In genomic region chr5:14813747-14814146, GRCh38 we compare ENCODE assay signal across 18 cellular contexts. TPM values are rescaled to one million over a fixed set of nuclear protein-coding genes. Genes with fewer than 3 reads are reported as not detected.
DNase-seq lines count a peak whose midpoint lies in the region; ATAC-seq and TF ChIP-seq lines count a peak whose summit lies in the region.
"Had no signal": no experiment of that assay in that cellular context is flagged by ENCODE, and none has a peak within 500 bp of the region (broad histone marks: within the 10 kb centered on the region; RNA-seq: fewer than 3 reads in every experiment).

No MANE protein-coding gene starts in this region.

- peaks cover 14% of the 10 kb centered on the region for H3K36me3 Mint-ChIP-seq in activated CD4-positive, alpha-beta T cell treated with anti-CD3 and anti-CD28 coated beads, Interleukin-2, amount 10 ng/mL, durations not matched to agents 7 days and 5 days (ENCODE audit: low read depth)
- peaks cover 14% of the 10 kb centered on the region for H3K36me3 Mint-ChIP-seq in activated CD4-positive, alpha-beta T cell treated with anti-CD3 and anti-CD28 coated beads for 36 hours (ENCODE audit: low read depth)
- peaks cover 7% of the 10 kb centered on the region for H3K36me3 Mint-ChIP-seq in central memory CD8-positive, alpha-beta T cell (ENCODE audit: insufficient read depth)

- peaks cover 12% of the 10 kb centered on the region for H3K36me3 ChIP-seq in osteoblast (ENCODE audit: insufficient read depth, low read length)

- peaks cover 68% of the 10 kb centered on the region for H3K4me1 Mint-ChIP-seq in activated CD4-positive, alpha-beta T cell treated with anti-CD3 and anti-CD28 coated beads, Interleukin-2, amount 10 ng/mL, durations not matched to agents 7 days and 5 days
- peaks cover 83% of the 10 kb centered on the region for H3K4me1 Mint-ChIP-seq in activated CD4-positive, alpha-beta T cell treated with anti-CD3 and anti-CD28 coated beads for 36 hours
- H3K4me1 Mint-ChIP-seq in central memory CD8-positive, alpha-beta T cell = peaks cover 60% of the 10 kb centered on the region

- DNase-seq in activated CD4-positive, alpha-beta T cell treated with anti-CD3 and anti-CD28 coated beads, Interleukin-2, amount 10 ng/mL, durations not matched to agents 7 days and 5 days = no peak
- no peak for DNase-seq in activated CD4-positive, alpha-beta T cell treated with anti-CD3 and anti-CD28 coated beads for 36 hours
- DNase-seq in G401 (ENCODE audit: low spot score) (peak; percentile 50), osteoblast (ENCODE audit: insufficient read length, low spot score, missing footprints) (no peak), head of caudate nucleus (no peak), NOMO-1 treated with DMSO at 0.1 percent for 48 hours (lab: John Stamatoyannopoulos, UW; ENCODE audit: unreplicated experiment) (no peak)
- no peak for DNase-seq in central memory CD8-positive, alpha-beta T cell (ENCODE audit: low spot score in 2 of 2)
- DNase-seq in activated effector memory CD4-positive, alpha-beta T cell treated with Interleukin-2 at 50 U/mL for 16 hours = no peak
- DNase-seq: C1 segment of cervical spinal cord, Calu3, DMS79, GDM1, KG1, NCI-H1092, NCI-H2107, PC-9 had no signal

- intact Hi-C loops in activated CD4-positive, alpha-beta T cell treated with anti-CD3 and anti-CD28 coated beads for 36 hours (cut with DNase I, micrococcal nuclease) = loop anchor here in 1 of 2 experiments (5.0 to 10.0 kb wide), 2 partner anchors 114 to 399 kb away; no protein-coding TSS in a partner anchor
- intact Hi-C loops in head of caudate nucleus (cut with DNase I) = loop anchor here (10.0 kb wide), 1 partner anchor 51 kb away; no protein-coding TSS in a partner anchor

- peaks cover 61% of the 10 kb centered on the region for H3K79me2 ChIP-seq in osteoblast (ENCODE audit: insufficient read depth, low read length)

- H4K20me1 ChIP-seq in osteoblast (ENCODE audit: insufficient read depth, low read length) = no peaks in the 10 kb centered on the region

- H3K4me3 ChIP-seq in osteoblast (ENCODE audit: insufficient read depth, low read length) = no peak overlapping the region
- H3K4me3 ChIP-seq: PC-9 had no signal

- POLR2A ChIA-PET in activated CD4-positive, alpha-beta T cell treated with anti-CD3 and anti-CD28 coated beads, Interleukin-2, amount 10 ng/mL, durations not matched to agents 7 days and 5 days (lab: Charles Lee) = no interaction called here
- POLR2A ChIA-PET in activated CD4-positive, alpha-beta T cell treated with anti-CD3 and anti-CD28 coated beads for 36 hours (lab: Charles Lee) = no interaction called here

- H3K4me3 Mint-ChIP-seq in activated CD4-positive, alpha-beta T cell treated with anti-CD3 and anti-CD28 coated beads, Interleukin-2, amount 10 ng/mL, durations not matched to agents 7 days and 5 days = no peak overlapping the region
- no peak overlapping the region for H3K4me3 Mint-ChIP-seq in activated CD4-positive, alpha-beta T cell treated with anti-CD3 and anti-CD28 coated beads for 36 hours
- H3K4me3 Mint-ChIP-seq in central memory CD8-positive, alpha-beta T cell = no peak overlapping the region

- no peaks in the 10 kb centered on the region for H3K27me3 ChIP-seq in osteoblast (ENCODE audit: insufficient read depth, low read length)

- no peaks in the 10 kb centered on the region for H3K9me3 ChIP-seq in osteoblast (ENCODE audit: low read depth, low read length)

- peak overlapping the region; percentile 70 for H3K27ac Mint-ChIP-seq in activated CD4-positive, alpha-beta T cell treated with anti-CD3 and anti-CD28 coated beads, Interleukin-2, amount 10 ng/mL, durations not matched to agents 7 days and 5 days
- H3K27ac Mint-ChIP-seq in activated CD4-positive, alpha-beta T cell treated with anti-CD3 and anti-CD28 coated beads for 36 hours = no peak overlapping the region
- H3K27ac Mint-ChIP-seq in central memory CD8-positive, alpha-beta T cell (ENCODE audit: low read depth) = peak overlapping the region; percentile 82

- peaks cover 60% of the 10 kb centered on the region for H3K4me1 ChIP-seq in osteoblast (ENCODE audit: insufficient read depth, low read length)

- in situ Hi-C loops in G401 (cut with HindIII; ENCODE audit: low sequenced_read_pairs) = no loop called here

- CTCF ChIA-PET in activated CD4-positive, alpha-beta T cell treated with anti-CD3 and anti-CD28 coated beads, Interleukin-2, amount 10 ng/mL, durations not matched to agents 7 days and 5 days (lab: Charles Lee) = interaction anchor here (0.9 to 1.1 kb wide), 2 partner anchors 13 to 21 kb away, joined by 3 read pairs; no protein-coding TSS in a partner anchor
- CTCF ChIA-PET in activated CD4-positive, alpha-beta T cell treated with anti-CD3 and anti-CD28 coated beads for 36 hours (lab: Charles Lee) = interaction anchor here (1.3 kb wide), 1 partner anchor 86 kb away, joined by 5 read pairs; no protein-coding TSS in a partner anchor

- ATAC-seq in activated CD4-positive, alpha-beta T cell treated with anti-CD3 and anti-CD28 coated beads for 36 hours = no peak
- no peak for ATAC-seq in central memory CD8-positive, alpha-beta T cell (replicated peaks; ENCODE audit: extremely low read depth, poor library complexity, severe bottlenecking)
- ATAC-seq: HCT116 had no signal

- H3K9me3 Mint-ChIP-seq in activated CD4-positive, alpha-beta T cell treated with anti-CD3 and anti-CD28 coated beads, Interleukin-2, amount 10 ng/mL, durations not matched to agents 7 days and 5 days = no peaks in the 10 kb centered on the region
- H3K9me3 Mint-ChIP-seq in activated CD4-positive, alpha-beta T cell treated with anti-CD3 and anti-CD28 coated beads for 36 hours (ENCODE audit: low read depth) = no peaks in the 10 kb centered on the region
- H3K9me3 Mint-ChIP-seq in central memory CD8-positive, alpha-beta T cell = no peaks in the 10 kb centered on the region

- H3K4me2 ChIP-seq in osteoblast (ENCODE audit: insufficient read depth, low read length) = no peak overlapping the region
- H3K4me2 ChIP-seq: PC-9 had no signal

- H3K27ac ChIP-seq in osteoblast (ENCODE audit: low read depth, low read length) = peak overlapping the region; percentile 0
- H3K27ac ChIP-seq: 22Rv1, PC-9 had no signal

- no peak overlapping the region for H2AFZ ChIP-seq in osteoblast (ENCODE audit: low read length)
- H2AFZ ChIP-seq: PC-9 had no signal

- no peaks in the 10 kb centered on the region for H3K27me3 Mint-ChIP-seq in activated CD4-positive, alpha-beta T cell treated with anti-CD3 and anti-CD28 coated beads, Interleukin-2, amount 10 ng/mL, durations not matched to agents 7 days and 5 days
- H3K27me3 Mint-ChIP-seq in activated CD4-positive, alpha-beta T cell treated with anti-CD3 and anti-CD28 coated beads for 36 hours = no peaks in the 10 kb centered on the region
- no peaks in the 10 kb centered on the region for H3K27me3 Mint-ChIP-seq in central memory CD8-positive, alpha-beta T cell

- no peak for TF ChIP-seq CTCF in osteoblast (IDR thresholded peaks at IDR 0.05; ENCODE audit: extremely low read depth, low read depth, low read length)

RNA-seq across cellular contexts. Expression of gene ANKH, which starts 57.8 kb away (rescaled TPM):
- total RNA-seq in activated CD4-positive, alpha-beta T cell treated with anti-CD3 and anti-CD28 coated beads, Interleukin-2, amount 10 ng/mL, durations not matched to agents 7 days and 5 days = 10 to 100 TPM; 69.3 to 74.2 TPM
- total RNA-seq in activated CD4-positive, alpha-beta T cell treated with anti-CD3 and anti-CD28 coated beads for 36 hours = 10 to 100 TPM; 72.8 to 76.4 TPM
- 0.68 TPM in 1 of 2 replicates, not detected in the other for total RNA-seq in G401 (2014; rRNA removed; shearing (Covaris generic))
- total RNA-seq in osteoblast = 125 and 130 TPM in 2 replicates

Comparison
In these comparisons a context has a peak if more than half of its experiments do, and no peak if none do; other contexts are left out.
1. RNA of gene ANKH, which starts 57.8 kb away (total RNA-seq): 125 to 130 TPM in osteoblast, 72.8 to 76.4 TPM in activated CD4-positive, alpha-beta T cell treated with anti-CD3 and anti-CD28 coated beads for 36 hours and 69.3 to 74.2 TPM in activated CD4-positive, alpha-beta T cell treated with anti-CD3 and anti-CD28 coated beads, Interleukin-2, amount 10 ng/mL, durations not matched to agents 7 days and 5 days; 0.68 TPM in G401; every median in the first group is over 10 times any median in the second.